ENCODE assay signal across 13 cellular contexts in genomic region chr10:1939016-1939415, GRCh38.
DNase-seq lines count a peak whose midpoint lies in the region; ATAC-seq, FAIRE-seq and TF ChIP-seq lines count a peak whose summit lies in the region.
"Had no signal": no experiment of that assay in that cellular context is flagged by ENCODE, and none has a peak within 500 bp of the region (broad histone marks: within the 10 kb centered on the region; RNA-seq: fewer than 3 reads in every experiment).

No MANE protein-coding gene starts in this region.

- H2AFZ ChIP-seq in Loucy (ENCODE audit: low read length): no peak overlapping the region

- H3K4me3 ChIP-seq in Loucy (ENCODE audit: low read length, poor library complexity, severe bottlenecking) (peak overlapping the region; percentile 65), esophagus muscularis mucosa (no peak overlapping the region), upper lobe of right lung (no peak overlapping the region), kidney (ENCODE audit: low read length in 2 of 2) (no peak overlapping the region)
- H3K4me3 ChIP-seq: heart right ventricle had no signal

- DNase-seq in activated CD8-positive, alpha-beta memory T cell treated with anti-CD3 and anti-CD28 coated beads for 24 hours: peak; percentile 62
- DNase-seq in esophagus muscularis mucosa (ENCODE audit: extremely low spot score) (peak; percentile 81), COR-L47 (lab: John Stamatoyannopoulos, UW) (no peak), upper lobe of right lung (no peak), kidney (no peak), AG08395 (ENCODE audit: low spot score) (no peak)
- DNase-seq in stimulated activated CD8-positive, alpha-beta memory T cell treated with anti-CD3 and anti-CD28 coated beads, Interleukin-15, amount 100 ng/mL, for 48 hours (ENCODE audit: low read depth in 2 of 2): peak; percentile 19 to 60
- DNase-seq: dermis blood vessel endothelial cell, DMS 273 treated with DMSO at 0.1 percent for 48 hours, HCEC 1CT, heart right ventricle had no signal

- intact Hi-C loops in esophagus muscularis mucosa (cut with DNase I) (no loop called here), upper lobe of right lung (cut with DNase I) (no loop called here), kidney (cut with DNase I) (no loop called here)

- no peaks in the 10 kb centered on the region for H3K79me2 ChIP-seq in Loucy (ENCODE audit: insufficient read depth, low read length)

- peak overlapping the region; percentile 59 for H3K9ac ChIP-seq in Loucy (ENCODE audit: low read depth, low read length, poor library complexity, severe bottlenecking)
- H3K9ac ChIP-seq in kidney (ENCODE audit: low read length in 2 of 2): no peak overlapping the region

- no peaks in the 10 kb centered on the region for H3K36me3 ChIP-seq in Loucy (ENCODE audit: insufficient read depth, low read length)
- no peaks in the 10 kb centered on the region for H3K36me3 ChIP-seq in esophagus muscularis mucosa
- H3K36me3 ChIP-seq in upper lobe of right lung: no peaks in the 10 kb centered on the region
- no peaks in the 10 kb centered on the region for H3K36me3 ChIP-seq in kidney (ENCODE audit: control insufficient read depth in 1 of 2, insufficient read depth in 2 of 2, low read length in 2 of 2)
- H3K36me3 ChIP-seq: heart right ventricle had no signal

- H4K20me1 ChIP-seq in Loucy (ENCODE audit: insufficient read depth, low read length, poor library complexity, severe bottlenecking): no peaks in the 10 kb centered on the region

- H3K27me3 ChIP-seq in Loucy (ENCODE audit: insufficient read depth, low read length, poor library complexity, severe bottlenecking): no peaks in the 10 kb centered on the region
- H3K27me3 ChIP-seq in esophagus muscularis mucosa: peaks cover 0 to 2% (median 0%) of the 10 kb centered on the region in 4 donors
- H3K27me3 ChIP-seq in upper lobe of right lung: no peaks in the 10 kb centered on the region

- no peaks in the 10 kb centered on the region for H3K9me2 ChIP-seq in Loucy (replicated peaks; ENCODE audit: low read depth, low read length)

- TF ChIP-seq POLR2A in esophagus muscularis mucosa (IDR thresholded peaks at IDR 0.05; ENCODE audit: low read depth): no peak

- no peak for TF ChIP-seq CTCF in Loucy (conservative IDR thresholded peaks at IDR 0.05; ENCODE audit: low read length)
- no peak for TF ChIP-seq CTCF in esophagus muscularis mucosa (IDR thresholded peaks at IDR 0.05)
- no peak for TF ChIP-seq CTCF in upper lobe of right lung (IDR thresholded peaks at IDR 0.05)
- no peak for TF ChIP-seq CTCF in kidney (IDR thresholded peaks at IDR 0.05; ENCODE audit: borderline replicate concordance, extremely low read depth, insufficient read depth)

- H3K4me1 ChIP-seq in Loucy (ENCODE audit: insufficient read depth, low read length, poor library complexity, severe bottlenecking): peaks cover 75% of the 10 kb centered on the region
- no peaks in the 10 kb centered on the region for H3K4me1 ChIP-seq in esophagus muscularis mucosa
- no peaks in the 10 kb centered on the region for H3K4me1 ChIP-seq in upper lobe of right lung
- no peaks in the 10 kb centered on the region for H3K4me1 ChIP-seq in kidney (ENCODE audit: control insufficient read depth in 1 of 2, insufficient read depth in 1 of 2, low read depth in 1 of 2, low read length in 2 of 2)
- H3K4me1 ChIP-seq: heart right ventricle had no signal

- ATAC-seq in upper lobe of right lung: no peak

- no peak for FAIRE-seq in kidney (lab: Jason Lieb, UNC)

- H3K4me2 ChIP-seq in Loucy (ENCODE audit: low read depth, low read length, poor library complexity, severe bottlenecking): peak overlapping the region; percentile 85

- H3F3A ChIP-seq in Loucy (ENCODE audit: low read depth): no peaks in the 10 kb centered on the region

- WGBS in esophagus muscularis mucosa: 74% methylated on average over 17 of the region's 17 CpGs

- H3K27ac ChIP-seq in esophagus muscularis mucosa (replicated peaks in 1 of 4) (no peak overlapping the region), upper lobe of right lung (no peak overlapping the region), kidney (ENCODE audit: low read depth in 2 of 2, low read length in 2 of 2) (no peak overlapping the region)
- H3K27ac ChIP-seq: HL-60 had no signal

- TF ChIP-seq EP300 in esophagus muscularis mucosa (IDR thresholded peaks at IDR 0.05): no peak

- H3K9me3 ChIP-seq in Loucy (ENCODE audit: insufficient read depth, low read depth, low read length) (no peaks in the 10 kb centered on the region), esophagus muscularis mucosa (no peaks in the 10 kb centered on the region), upper lobe of right lung (no peaks in the 10 kb centered on the region), kidney (ENCODE audit: control insufficient read depth in 1 of 2, low read length in 2 of 2) (peaks cover 0 to 2% of the 10 kb centered on the region in 2 donors)
- H3K9me3 ChIP-seq: heart right ventricle had no signal

Comparison
In these comparisons a context has a peak if more than half of its experiments do, and no peak if none do; other contexts are left out.
1. DNase-seq: peak in activated CD8-positive, alpha-beta memory T cell treated with anti-CD3 and anti-CD28 coated beads for 24 hours (single experiment), esophagus muscularis mucosa (single experiment) and stimulated activated CD8-positive, alpha-beta memory T cell treated with anti-CD3 and anti-CD28 coated beads, Interleukin-15, amount 100 ng/mL, for 48 hours (2 of 2); none in COR-L47 (single experiment), upper lobe of right lung (single experiment), kidney (single experiment) and AG08395 (single experiment).